2 cellular contexts compared by ENCODE assay signal in genomic region chr15:90044916-90045371, GRCh38.
TF ChIP-seq lines count a peak whose summit lies in the region.

No MANE protein-coding gene starts in this region.

TF ChIP-seq in HEK293, 187 proteins besides CTCF, POLR2A, EP300 and RAD21 (continues in another document):
- TF ChIP-seq WT1 (tag by site-specific recombination; IDR thresholded peaks at IDR 0.05) (peak; percentile 57; the same call in 1 of the 2 replicates), ZNF202 (tag by site-specific recombination; IDR thresholded peaks at IDR 0.05; ENCODE audit: borderline replicate concordance) (no peak), IKZF3 (tag by site-specific recombination; IDR thresholded peaks at IDR 0.05) (no peak), ZNF530 (tag by site-specific recombination; IDR thresholded peaks at IDR 0.05; ENCODE audit: low read depth) (no peak), ZFP3 (tag by site-specific recombination; IDR thresholded peaks at IDR 0.05; ENCODE audit: low read depth) (peak; percentile 97), ZNF311 (tag by site-specific recombination; IDR thresholded peaks at IDR 0.05; ENCODE audit: borderline replicate concordance) (no peak), GLI2 (tag by site-specific recombination; IDR thresholded peaks at IDR 0.05; ENCODE audit: borderline replicate concordance, low read depth) (no peak), TSHZ1 (tag by site-specific recombination; IDR thresholded peaks at IDR 0.05; ENCODE audit: borderline replicate concordance) (peak; percentile 48; the same call in 1 of the 2 replicates), ZNF138 (tag by site-specific recombination; IDR thresholded peaks at IDR 0.05; ENCODE audit: borderline replicate concordance) (no peak), ZNF830 (tag by site-specific recombination; IDR thresholded peaks at IDR 0.05; ENCODE audit: low read depth) (no peak), ZBTB6 (tag by site-specific recombination; IDR thresholded peaks at IDR 0.05) (no peak), ZNF513 (tag by site-specific recombination; IDR thresholded peaks at IDR 0.05) (no peak), ZNF561 (tag by site-specific recombination; IDR thresholded peaks at IDR 0.05; ENCODE audit: borderline replicate concordance) (no peak), SP2 (tag by site-specific recombination; IDR thresholded peaks at IDR 0.05) (0 out of 2 replicates have a peak, but pooled peaks have one; percentile 7), INSM2 (tag by site-specific recombination; IDR thresholded peaks at IDR 0.05) (no peak), ZBTB7A (tag by site-specific recombination; IDR thresholded peaks at IDR 0.05; ENCODE audit: low read depth) (no peak), EGR2 (tag by site-specific recombination; IDR thresholded peaks at IDR 0.05; ENCODE audit: low read depth) (peak; percentile 100), ATF2 (tag by site-specific recombination; IDR thresholded peaks at IDR 0.05; ENCODE audit: low read depth) (no peak)

TF ChIP-seq in K562, 482 proteins besides CTCF, POLR2A, EP300 and RAD21:
- 0 out of 2 replicates have a peak, but pooled peaks have one; percentile 10 for TF ChIP-seq PKNOX1 (IDR thresholded peaks at IDR 0.05)
- no peak for TF ChIP-seq AFF4 (CRISPR knock-in tag; IDR thresholded peaks at IDR 0.05)
- peak; percentile 59 for TF ChIP-seq MEIS2 (IDR thresholded peaks at IDR 0.05; ENCODE audit: partially characterized antibody)
- TF ChIP-seq ZEB2 (IDR thresholded peaks at IDR 0.05) = peak; percentile 68; the same call in 1 of the 2 replicates
